16 cellular contexts compared by ENCODE assay signal in the genomic region with DNA sequence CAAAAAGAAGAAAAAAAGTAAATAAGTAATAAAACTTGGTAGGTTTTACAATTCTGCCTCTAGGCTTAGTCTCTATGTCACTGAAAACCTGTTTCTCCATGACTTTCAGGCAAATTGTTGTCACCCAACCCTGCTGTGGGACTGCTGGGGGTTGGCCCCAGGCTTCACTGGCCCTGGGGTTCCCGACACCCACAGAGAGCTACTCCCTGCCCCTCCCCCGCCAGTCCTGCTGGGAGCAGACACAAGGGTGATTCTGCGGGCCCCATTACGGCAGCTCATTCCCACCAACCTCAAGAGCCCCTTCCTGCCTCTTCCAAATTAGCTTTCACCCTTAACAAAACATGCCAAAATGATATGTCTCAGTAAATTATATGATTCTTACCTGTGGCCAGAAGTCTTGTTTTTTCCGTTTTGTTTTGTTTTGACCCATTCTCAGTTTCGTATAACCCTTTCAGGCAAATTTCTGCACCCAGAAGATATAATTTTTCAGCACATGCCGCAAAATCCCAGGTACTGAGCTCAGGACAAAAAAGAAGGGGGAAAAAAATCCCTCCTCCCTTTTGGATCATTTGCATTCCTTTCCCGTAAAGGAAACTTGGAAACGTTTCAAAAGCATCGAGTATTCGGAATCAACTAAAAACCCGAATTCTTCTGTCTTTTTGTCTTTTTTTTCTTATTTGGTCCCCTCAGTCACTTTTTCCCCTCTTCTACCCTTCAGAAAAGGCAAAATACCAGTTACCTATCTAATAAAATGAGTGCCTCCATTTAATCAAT. TPM values are rescaled to one million over a fixed set of nuclear protein-coding genes. Genes with fewer than 3 reads are reported as not detected.
A peak's percentile ranks its signal among the peaks of the same experiment; 100 is the strongest.
DNase-seq lines count a peak whose midpoint lies in the region; ATAC-seq and TF ChIP-seq lines count a peak whose summit lies in the region.
"Had no signal": no experiment of that assay in that cellular context is flagged by ENCODE, and none has a peak within 500 bp of the region (broad histone marks: within the 10 kb centered on the region; RNA-seq: fewer than 3 reads in every experiment).

No MANE protein-coding gene starts in this region.

- H3K9me3 ChIP-seq in DOHH2 (ENCODE audit: control insufficient read depth, insufficient read depth, low read length) (no peaks in the 10 kb centered on the region), iPS-20b (ENCODE audit: insufficient read depth, low read depth, low read length) (no peaks in the 10 kb centered on the region), PC-9 (ENCODE audit: insufficient read depth, low read depth) (no peaks in the 10 kb centered on the region)
- H3K9me3 ChIP-seq: psoas muscle, uterus had no signal

- H3K79me2 ChIP-seq in DOHH2 (ENCODE audit: control insufficient read depth, low read length): peaks cover 89% of the 10 kb centered on the region
- 0 out of 2 replicates have a peak, but pooled peaks cover 4% of the 10 kb centered on the region for H3K79me2 ChIP-seq in PC-9 (ENCODE audit: low read depth)

- intact Hi-C loops in posterior vena cava (cut with DNase I): no loop called here
- intact Hi-C loops in PC-9 (cut with micrococcal nuclease; ENCODE audit: unreplicated experiment): no loop called here

- DNase-seq in T-cell (no peak), posterior vena cava (ENCODE audit: low spot score) (peak; percentile 41), PC-9 (no peak)
- no peak for DNase-seq in activated CD8-positive, alpha-beta memory T cell treated with anti-CD3 and anti-CD28 coated beads, Interleukin-2, amount 50 U/mL, for 4 hours
- DNase-seq: activated CD4-positive, CD25-positive, alpha-beta regulatory T cell treated with anti-CD3 and anti-CD28 coated beads, Interleukin-2, amount 50 U/mL, for 72 hours; activated T-cell treated with anti-CD3 and anti-CD28 coated beads, Interleukin-2, amount 50 U/mL, for 1 hour; amniotic stem cell; DMS79; psoas muscle; stimulated activated CD4-positive, alpha-beta T cell treated with anti-CD3 and anti-CD28 coated beads, Interleukin-1b, Interleukin-23, amount 100 ng/mL, for 48 hours; stimulated activated CD8-positive, alpha-beta memory T cell treated with anti-CD3 and anti-CD28 coated beads, Interleukin-4, amount 100 ng/mL, for 48 hours; uterus had no signal

- H3K27me3 ChIP-seq in DOHH2 (ENCODE audit: control insufficient read depth, low read length) (no peaks in the 10 kb centered on the region), iPS-20b (ENCODE audit: insufficient read depth, low read length) (no peaks in the 10 kb centered on the region), PC-9 (ENCODE audit: insufficient read depth, low read depth) (no peaks in the 10 kb centered on the region)
- H3K27me3 ChIP-seq: uterus had no signal

- H3K9me3 Mint-ChIP-seq in T-cell: no peaks in the 10 kb centered on the region

- peak overlapping the region; percentile 30; the same call in 1 of the 2 replicates for H3K9ac ChIP-seq in iPS-20b (ENCODE audit: low read depth, low read length)

- peak overlapping the region; percentile 48 for H3K4me3 ChIP-seq in DOHH2 (ENCODE audit: low read length)
- H3K4me3 ChIP-seq in iPS-20b (ENCODE audit: low read length): peak overlapping the region; percentile 32; the same call in 1 of the 2 replicates
- no peak overlapping the region for H3K4me3 ChIP-seq in PC-9
- H3K4me3 ChIP-seq: psoas muscle, uterus had no signal

- H3K27ac ChIP-seq in DOHH2 (ENCODE audit: low read depth, low read length): peak overlapping the region; percentile 99
- H3K27ac ChIP-seq in iPS-20b (ENCODE audit: low read length): no peak overlapping the region
- no peak overlapping the region for H3K27ac ChIP-seq in PC-9
- H3K27ac ChIP-seq: psoas muscle had no signal

- BruUV-seq in PC-9 (replicated peaks; lab: Mats Ljungman, UMichigan): no TSS peak

- peak overlapping the region in 1 of 3 donors; percentile 79 for H3K4me3 Mint-ChIP-seq in T-cell

- H3K27ac Mint-ChIP-seq in T-cell: peak overlapping the region; percentile 25 to 88

- H3K36me3 ChIP-seq in DOHH2 (ENCODE audit: control insufficient read depth, low read length) (peaks cover 43% of the 10 kb centered on the region), iPS-20b (ENCODE audit: insufficient read depth, low read depth, low read length) (no peaks in the 10 kb centered on the region), PC-9 (ENCODE audit: low read depth) (no peaks in the 10 kb centered on the region)
- H3K36me3 ChIP-seq: uterus had no signal

- POLR2A ChIA-PET in T-cell (lab: Charles Lee): no interaction called here
- POLR2A ChIA-PET in PC-9 (lab: Charles Lee; ENCODE audit: unreplicated experiment): no interaction called here

- H3K27me3 Mint-ChIP-seq in T-cell: peaks cover 0 to 23% of the 10 kb centered on the region in 2 donors

- H3K9me2 ChIP-seq in DOHH2 (replicated peaks; ENCODE audit: control insufficient read depth, low read length) (no peaks in the 10 kb centered on the region), PC-9 (ENCODE audit: insufficient read depth) (no peaks in the 10 kb centered on the region)

- TF ChIP-seq CTCF in DOHH2 (IDR thresholded peaks at IDR 0.05; ENCODE audit: low read depth, low read length, poor library complexity, severe bottlenecking) (no peak), PC-9 (conservative IDR thresholded peaks at IDR 0.05) (no peak)

- H4K20me1 ChIP-seq in DOHH2 (ENCODE audit: control insufficient read depth, insufficient read depth, low read depth, low read length) (no peaks in the 10 kb centered on the region), PC-9 (ENCODE audit: insufficient read depth) (peaks cover 11% of the 10 kb centered on the region)

- H3K4me2 ChIP-seq in DOHH2 (ENCODE audit: low read length) (peak overlapping the region; percentile 87), PC-9 (no peak overlapping the region)

- H3F3A ChIP-seq in DOHH2 (ENCODE audit: control insufficient read depth, insufficient read depth) (peaks cover 26% of the 10 kb centered on the region), PC-9 (ENCODE audit: insufficient read depth, low read depth) (no peaks in the 10 kb centered on the region)

- no peaks in the 10 kb centered on the region for H3K36me3 Mint-ChIP-seq in T-cell

- no peak overlapping the region for H2AFZ ChIP-seq in PC-9

- H3K4me1 Mint-ChIP-seq in T-cell: peaks cover 21 to 40% (median 34%) of the 10 kb centered on the region in 3 donors

- ATAC-seq in T-cell (replicated peaks in 1 of 4): no peak
- no peak for ATAC-seq in HG02642 (IDR thresholded peaks at IDR 0.05; ENCODE audit: poor library complexity, unreplicated experiment)
- no peak for ATAC-seq in HG03095 (IDR thresholded peaks at IDR 0.05; ENCODE audit: unreplicated experiment)

- CTCF ChIA-PET in T-cell (lab: Charles Lee): interaction anchor here in 1 of 2 donors (1.1 kb wide), 1 partner anchor 338 kb away, joined by 3 read pairs; no protein-coding TSS in a partner anchor
- CTCF ChIA-PET in PC-9 (lab: Charles Lee): no interaction called here

- peaks cover 85% of the 10 kb centered on the region for H3K4me1 ChIP-seq in DOHH2 (ENCODE audit: control insufficient read depth, low read length)
- peaks cover 24% of the 10 kb centered on the region for H3K4me1 ChIP-seq in iPS-20b (ENCODE audit: insufficient read depth, low read length)
- H3K4me1 ChIP-seq in PC-9 (replicated peaks; ENCODE audit: insufficient read depth): no peaks in the 10 kb centered on the region
- H3K4me1 ChIP-seq: uterus had no signal

RNA-seq across cellular contexts. Expression of a gene that starts 27.8 kb away (rescaled TPM):
- total RNA-seq in T-cell: 1 to 10 TPM in 4 of 5 donors, under 1 TPM in 1; 0.95 to 4.2 (median 1.3) TPM
- total RNA-seq in posterior vena cava: 10 to 100 TPM; 25.8 to 30.1 TPM
- 23.8 and 24.6 TPM in 2 replicates for total RNA-seq in PC-9 (2021)
